Comparison of ENCODE assay signal across 1 cellular context in genomic region chr16:81650982-81651562, GRCh38.
A peak's percentile ranks its signal among the peaks of the same experiment; 100 is the strongest.
TF ChIP-seq lines count a peak whose summit lies in the region.

No MANE protein-coding gene starts in this region.

TF ChIP-seq in K562, 482 proteins besides CTCF, POLR2A, EP300 and RAD21 (continued from another document and continues in another):
- no peak for TF ChIP-seq PATZ1 (CRISPR knock-in tag; IDR thresholded peaks at IDR 0.05; ENCODE audit: borderline replicate concordance)
- no peak for TF ChIP-seq CHD2 (IDR thresholded peaks at IDR 0.05; ENCODE audit: low read depth, low read length)
- no peak for TF ChIP-seq ZBTB12 (CRISPR knock-in tag; IDR thresholded peaks at IDR 0.05)
- 0 out of 4 replicates have a peak, but pooled peaks of 1 of the 2 experiments have one; percentile 57 for TF ChIP-seq KDM4B (IDR thresholded peaks at IDR 0.05; ENCODE audit: borderline replicate concordance in 2 of 2, low read depth in 1 of 2)
- TF ChIP-seq GTF2A2 (tag; IDR thresholded peaks at IDR 0.05) = no peak
- no peak for TF ChIP-seq JUNB (CRISPR knock-in tag; conservative IDR thresholded peaks at IDR 0.05)
- TF ChIP-seq RBM39 (optimal IDR thresholded peaks at IDR 0.05; ENCODE audit: low read depth, low read length) = no peak
- TF ChIP-seq, protein P1, sequence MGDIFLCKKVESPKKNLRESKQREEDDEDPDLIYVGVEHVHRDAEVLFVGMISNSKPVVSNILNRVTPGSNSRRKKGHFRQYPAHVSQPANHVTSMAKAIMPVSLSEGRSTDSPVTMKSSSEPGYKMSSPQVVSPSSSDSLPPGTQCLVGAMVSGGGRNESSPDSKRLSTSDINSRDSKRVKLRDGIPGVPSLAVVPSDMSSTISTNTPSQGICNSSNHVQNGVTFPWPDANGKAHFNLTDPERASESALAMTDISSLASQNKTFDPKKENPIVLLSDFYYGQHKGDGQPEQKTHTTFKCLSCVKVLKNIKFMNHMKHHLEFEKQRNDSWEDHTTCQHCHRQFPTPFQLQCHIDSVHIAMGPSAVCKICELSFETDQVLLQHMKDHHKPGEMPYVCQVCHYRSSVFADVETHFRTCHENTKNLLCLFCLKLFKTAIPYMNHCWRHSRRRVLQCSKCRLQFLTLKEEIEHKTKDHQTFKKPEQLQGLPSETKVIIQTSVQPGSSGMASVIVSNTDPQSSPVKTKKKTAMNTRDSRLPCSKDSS (IDR thresholded peaks at IDR 0.05; ENCODE audit: low read depth, partially characterized antibody) = no peak
- TF ChIP-seq NFRKB (IDR thresholded peaks at IDR 0.05; ENCODE audit: low read depth) = 0 out of 2 replicates have a peak, but pooled peaks have one; percentile 8
- 0 out of 2 replicates have a peak, but pooled peaks have one; percentile 35 for TF ChIP-seq THRB (CRISPR knock-in tag; conservative IDR thresholded peaks at IDR 0.05)
- no peak for TF ChIP-seq PCBP1 (IDR thresholded peaks at IDR 0.05; ENCODE audit: low read depth, low read length, poor library complexity, severe bottlenecking)
- TF ChIP-seq, protein P2, sequence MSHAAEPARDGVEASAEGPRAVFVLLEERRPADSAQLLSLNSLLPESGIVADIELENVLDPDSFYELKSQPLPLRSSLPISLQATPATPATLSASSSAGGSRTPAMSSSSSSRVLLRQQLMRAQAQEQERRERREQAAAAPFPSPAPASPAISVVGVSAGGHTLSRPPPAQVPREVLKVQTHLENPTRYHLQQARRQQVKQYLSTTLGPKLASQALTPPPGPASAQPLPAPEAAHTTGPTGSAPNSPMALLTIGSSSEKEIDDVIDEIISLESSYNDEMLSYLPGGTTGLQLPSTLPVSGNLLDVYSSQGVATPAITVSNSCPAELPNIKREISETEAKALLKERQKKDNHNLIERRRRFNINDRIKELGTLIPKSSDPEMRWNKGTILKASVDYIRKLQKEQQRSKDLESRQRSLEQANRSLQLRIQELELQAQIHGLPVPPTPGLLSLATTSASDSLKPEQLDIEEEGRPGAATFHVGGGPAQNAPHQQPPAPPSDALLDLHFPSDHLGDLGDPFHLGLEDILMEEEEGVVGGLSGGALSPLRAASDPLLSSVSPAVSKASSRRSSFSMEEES (CRISPR knock-in tag; IDR thresholded peaks at IDR 0.05) = no peak
- no peak for TF ChIP-seq ZNF253 (CRISPR knock-in tag; conservative IDR thresholded peaks at IDR 0.05)
- peak in 1 of 2 experiments; percentile 70; a peak in 1 of 4 replicates for TF ChIP-seq SRF (CRISPR knock-in tag; IDR thresholded peaks at IDR 0.05)
- TF ChIP-seq ELF4 (CRISPR knock-in tag; IDR thresholded peaks at IDR 0.05) = no peak
- TF ChIP-seq ZFP30 (CRISPR knock-in tag; IDR thresholded peaks at IDR 0.05; ENCODE audit: borderline replicate concordance) = no peak
- no peak for TF ChIP-seq UBTF (IDR thresholded peaks at IDR 0.05; ENCODE audit: borderline replicate concordance in 1 of 2, low read depth in 2 of 2, low read length in 2 of 2)
- TF ChIP-seq ZBTB33 (CRISPR knock-in tag; IDR thresholded peaks at IDR 0.05) = no peak
- no peak for TF ChIP-seq MEIS2 (IDR thresholded peaks at IDR 0.05; ENCODE audit: partially characterized antibody)
- no peak for TF ChIP-seq ZNF551 (CRISPR knock-in tag; IDR thresholded peaks at IDR 0.05)
- no peak for TF ChIP-seq KHSRP (IDR thresholded peaks at IDR 0.05)
- no peak for TF ChIP-seq MED1 (CRISPR knock-in tag; IDR thresholded peaks at IDR 0.05; ENCODE audit: borderline replicate concordance)
- TF ChIP-seq HNRNPH1 (optimal IDR thresholded peaks at IDR 0.05; ENCODE audit: low read depth, low read length) = no peak
- 0 out of 2 replicates have a peak, but pooled peaks have one; percentile 71 for TF ChIP-seq NFXL1 (CRISPR knock-in tag; IDR thresholded peaks at IDR 0.05)
- no peak for TF ChIP-seq CBX3 (IDR thresholded peaks at IDR 0.05; ENCODE audit: borderline replicate concordance in 1 of 2, low read length in 2 of 2)
- peak in 1 of 2 experiments; percentile 18; a peak in 2 of 4 replicates for TF ChIP-seq ZNF639 (CRISPR knock-in tag; conservative IDR thresholded peaks at IDR 0.05 in 1 of 2, IDR thresholded peaks at IDR 0.05 in 1 of 2)
- TF ChIP-seq CREM (IDR thresholded peaks at IDR 0.05; ENCODE audit: low read depth) = peak; percentile 65
- TF ChIP-seq BRF1 (IDR thresholded peaks at IDR 0.05; ENCODE audit: borderline replicate concordance, extremely low read depth, insufficient read length) = no peak
- TF ChIP-seq ZBTB7A (IDR thresholded peaks at IDR 0.05; ENCODE audit: borderline replicate concordance, control insufficient read depth, low read depth, low read length) = no peak
- no peak; the same call in 1 of the 2 replicates for TF ChIP-seq NR4A1 (CRISPR knock-in tag; IDR thresholded peaks at IDR 0.05)
- 0 out of 2 replicates have a peak, but pooled peaks have one; percentile 22 for TF ChIP-seq NR4A1 (tag; IDR thresholded peaks at IDR 0.05)
- no peak for TF ChIP-seq ZNF445 (CRISPR knock-in tag; IDR thresholded peaks at IDR 0.05; ENCODE audit: low read depth)
- TF ChIP-seq ETV5 (CRISPR knock-in tag; IDR thresholded peaks at IDR 0.05; ENCODE audit: low read depth) = 0 out of 2 replicates have a peak, but pooled peaks have one; percentile 28
- 0 out of 2 replicates have a peak, but pooled peaks have one; percentile 35 for TF ChIP-seq ZHX1 (conservative IDR thresholded peaks at IDR 0.05; ENCODE audit: low read length)
- peak in 1 of 2 experiments; percentile 40; a peak in 1 of 4 replicates for TF ChIP-seq RCOR1 (IDR thresholded peaks at IDR 0.05; ENCODE audit: borderline replicate concordance in 1 of 2, low read depth in 2 of 2, low read length in 2 of 2)
- no peak for TF ChIP-seq ATF1 (CRISPR knock-in tag; IDR thresholded peaks at IDR 0.05)
- TF ChIP-seq ATF1 (tag; IDR thresholded peaks at IDR 0.05) = peak; percentile 60
- peak; percentile 34; the same call in 1 of the 2 replicates for TF ChIP-seq PHF8 (IDR thresholded peaks at IDR 0.05; ENCODE audit: borderline replicate concordance, low read length)
- no peak for TF ChIP-seq ZZZ3 (IDR thresholded peaks at IDR 0.05)
- TF ChIP-seq MBD2 (IDR thresholded peaks at IDR 0.05; ENCODE audit: borderline replicate concordance, low read depth) = no peak
- TF ChIP-seq CCNT2 (IDR thresholded peaks at IDR 0.05; ENCODE audit: borderline replicate concordance, extremely low read depth, insufficient read length, low read depth, low read length) = no peak
- TF ChIP-seq, protein P3, sequence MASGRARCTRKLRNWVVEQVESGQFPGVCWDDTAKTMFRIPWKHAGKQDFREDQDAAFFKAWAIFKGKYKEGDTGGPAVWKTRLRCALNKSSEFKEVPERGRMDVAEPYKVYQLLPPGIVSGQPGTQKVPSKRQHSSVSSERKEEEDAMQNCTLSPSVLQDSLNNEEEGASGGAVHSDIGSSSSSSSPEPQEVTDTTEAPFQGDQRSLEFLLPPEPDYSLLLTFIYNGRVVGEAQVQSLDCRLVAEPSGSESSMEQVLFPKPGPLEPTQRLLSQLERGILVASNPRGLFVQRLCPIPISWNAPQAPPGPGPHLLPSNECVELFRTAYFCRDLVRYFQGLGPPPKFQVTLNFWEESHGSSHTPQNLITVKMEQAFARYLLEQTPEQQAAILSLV (tag; IDR thresholded peaks at IDR 0.05) = no peak
- TF ChIP-seq SMC3 (conservative IDR thresholded peaks at IDR 0.05; ENCODE audit: insufficient read depth, low read depth, low read length) = no peak
- TF ChIP-seq SREBF2 (CRISPR knock-in tag; IDR thresholded peaks at IDR 0.05) = no peak
